ENCODE assay signal across 15 cellular contexts in the genomic region with DNA sequence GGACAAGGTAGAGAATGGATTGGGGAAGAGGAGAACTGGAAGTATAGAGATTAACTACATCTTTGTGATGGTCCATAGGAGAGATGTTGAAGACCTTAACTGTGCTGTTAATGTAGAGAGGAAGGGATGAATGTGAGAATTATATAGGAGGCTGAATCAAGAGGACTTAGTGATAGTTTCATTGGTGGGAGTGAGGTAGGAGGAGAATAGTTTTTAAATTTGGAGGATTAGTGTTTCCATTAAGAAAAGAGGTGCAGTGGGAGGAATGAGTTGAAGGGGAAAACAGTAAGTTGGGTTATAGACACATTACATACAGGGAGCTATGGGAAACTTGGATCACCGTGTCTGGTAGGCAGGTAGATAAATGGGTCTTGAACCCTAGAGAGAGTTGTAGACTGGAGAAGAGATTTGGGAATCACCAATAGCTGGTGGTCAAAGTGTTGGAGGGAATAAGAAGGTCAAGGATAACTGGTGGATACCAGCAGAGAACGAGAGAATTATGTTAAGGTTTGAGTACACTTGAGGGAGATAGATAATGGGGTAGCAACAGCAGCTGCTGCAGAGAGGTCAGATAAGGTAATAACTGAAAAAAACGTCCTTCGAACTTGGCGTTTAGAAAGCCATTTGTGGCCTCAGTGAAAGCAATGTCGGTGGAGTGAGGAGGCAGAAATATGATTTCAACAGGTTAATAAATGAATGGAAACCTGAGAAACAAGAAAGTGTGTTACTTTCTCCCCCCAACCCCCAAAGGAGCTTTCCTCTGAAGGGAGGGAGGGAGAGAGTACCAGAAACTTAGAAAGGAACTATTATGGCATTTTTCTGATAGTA. TPM values are rescaled to one million over a fixed set of nuclear protein-coding genes. Genes with fewer than 3 reads are reported as not detected.
DNase-seq lines count a peak whose midpoint lies in the region; ATAC-seq and TF ChIP-seq lines count a peak whose summit lies in the region.
"Had no signal": no experiment of that assay in that cellular context is flagged by ENCODE, and none has a peak within 500 bp of the region (broad histone marks: within the 10 kb centered on the region; RNA-seq: fewer than 3 reads in every experiment).

No MANE protein-coding gene starts in this region.

- no peak overlapping the region for H3K4me3 Mint-ChIP-seq in CD8-positive, alpha-beta T cell
- no peak overlapping the region for H3K4me3 Mint-ChIP-seq in brain

- peaks cover 24% of the 10 kb centered on the region for H3K36me3 Mint-ChIP-seq in CD8-positive, alpha-beta T cell
- H3K36me3 Mint-ChIP-seq in brain: peaks cover 9% of the 10 kb centered on the region

- peaks cover 14% of the 10 kb centered on the region for H3K4me1 ChIP-seq in CD8-positive, alpha-beta T cell (ENCODE audit: insufficient read depth, low read length)
- peaks cover 7% of the 10 kb centered on the region for H3K4me1 ChIP-seq in hepatocyte (ENCODE audit: insufficient read depth)

- no peaks in the 10 kb centered on the region for H3K9me2 ChIP-seq in hepatocyte (replicated peaks; ENCODE audit: insufficient read depth)

- no peaks in the 10 kb centered on the region for H4K20me1 ChIP-seq in hepatocyte (ENCODE audit: insufficient read depth, poor library complexity, severe bottlenecking)

- TF ChIP-seq CTCF in CD8-positive, alpha-beta T cell (IDR thresholded peaks at IDR 0.05): no peak
- no peak for TF ChIP-seq CTCF in brain (conservative IDR thresholded peaks at IDR 0.05)
- no peak for TF ChIP-seq CTCF in hepatocyte (IDR thresholded peaks at IDR 0.05; ENCODE audit: poor library complexity)

- no peak overlapping the region for H3K4me2 ChIP-seq in hepatocyte
- H3K4me2 ChIP-seq: BLaER1 treated with 17β-estradiol and CSF1 and Interleukin-3, amounts not matched to agents 10 nM and 100 nM had no signal

- H3K9me3 ChIP-seq in CD8-positive, alpha-beta T cell (ENCODE audit: low read length): no peaks in the 10 kb centered on the region
- no peaks in the 10 kb centered on the region for H3K9me3 ChIP-seq in hepatocyte (ENCODE audit: low read depth)
- H3K9me3 ChIP-seq: BLaER1 treated with 17β-estradiol and CSF1 and Interleukin-3, amounts not matched to agents 10 nM and 100 nM; ovary; tibial nerve had no signal

- H3K4me3 ChIP-seq in CD8-positive, alpha-beta T cell (ENCODE audit: low read depth, low read length): no peak overlapping the region
- H3K4me3 ChIP-seq in hepatocyte: no peak overlapping the region
- H3K4me3 ChIP-seq: BLaER1 treated with 17β-estradiol and CSF1 and Interleukin-3, amounts not matched to agents 10 nM and 100 nM; ovary; skin epidermis; tibial nerve had no signal

- H3K27ac Mint-ChIP-seq in CD8-positive, alpha-beta T cell: peak overlapping the region; percentile 73
- peak overlapping the region in 3 of 5 experiments; percentile 13 to 17 (median 15) for H3K27ac Mint-ChIP-seq in brain

- no peak for DNase-seq in CD8-positive, alpha-beta T cell
- peak; percentile 36 for DNase-seq in DMS79 (lab: John Stamatoyannopoulos, UW)
- peak; percentile 59 for DNase-seq in NCI-H82 (lab: John Stamatoyannopoulos, UW)
- no peak for DNase-seq in SKM-1 treated with dmso at 0.1 percent for 144 hours (lab: John Stamatoyannopoulos, UW; ENCODE audit: unreplicated experiment)
- no peak for DNase-seq in hepatocyte (ENCODE audit: low spot score)
- DNase-seq in NCI-H69 (lab: John Stamatoyannopoulos, UW): no peak
- DNase-seq: H7, MV-4-11, ovary had no signal

- no peaks in the 10 kb centered on the region for H3K36me3 ChIP-seq in CD8-positive, alpha-beta T cell (ENCODE audit: insufficient read depth, low read length)
- no peaks in the 10 kb centered on the region for H3K36me3 ChIP-seq in hepatocyte (replicated peaks; ENCODE audit: insufficient read depth, low read depth)
- H3K36me3 ChIP-seq: ovary had no signal

- no peak overlapping the region for H3K27ac ChIP-seq in CD8-positive, alpha-beta T cell (ENCODE audit: low read depth, low read length)
- H3K27ac ChIP-seq in hepatocyte: no peak overlapping the region
- H3K27ac ChIP-seq: BLaER1 treated with 17β-estradiol and CSF1 and Interleukin-3, amounts not matched to agents 10 nM and 100 nM; ovary; skin epidermis; tibial nerve had no signal

- CTCF ChIA-PET in CD8-positive, alpha-beta T cell (lab: Charles Lee): interaction anchor here (0.7 to 2.4 kb wide), 6 partner anchors 15 to 321 kb away, joined by 3 to 12 read pairs (median 4); partner anchors contain the start of gene PPIL1

- no peaks in the 10 kb centered on the region for H3K27me3 ChIP-seq in CD8-positive, alpha-beta T cell (ENCODE audit: insufficient read depth, low read length)
- no peaks in the 10 kb centered on the region for H3K27me3 ChIP-seq in hepatocyte
- H3K27me3 ChIP-seq: BLaER1 treated with 17β-estradiol and CSF1 and Interleukin-3, amounts not matched to agents 10 nM and 100 nM; ovary; tibial nerve had no signal

- H3K27me3 Mint-ChIP-seq in CD8-positive, alpha-beta T cell (ENCODE audit: low read depth): no peaks in the 10 kb centered on the region
- H3K27me3 Mint-ChIP-seq in brain: no peaks in the 10 kb centered on the region

- WGBS in hepatocyte (ENCODE audit: low lambda C conversion rate, missing lambda C conversion rate): 55% methylated on average over 6 of the region's 6 CpGs

- H2AFZ ChIP-seq in hepatocyte: no peak overlapping the region

- ATAC-seq in CD8-positive, alpha-beta T cell: no peak
- no peak for ATAC-seq in HG03045 (IDR thresholded peaks at IDR 0.05; ENCODE audit: unreplicated experiment)

- no peaks in the 10 kb centered on the region for H3K9me3 Mint-ChIP-seq in CD8-positive, alpha-beta T cell
- no peaks in the 10 kb centered on the region for H3K9me3 Mint-ChIP-seq in brain

- H3K79me2 ChIP-seq in hepatocyte: peaks cover 64% of the 10 kb centered on the region

- POLR2A ChIA-PET in CD8-positive, alpha-beta T cell (lab: Charles Lee): interaction anchor here (1.0 kb wide), 1 partner anchor 67 kb away, joined by 3 read pairs; no protein-coding TSS in a partner anchor

- H3K4me1 Mint-ChIP-seq in CD8-positive, alpha-beta T cell (ENCODE audit: low read depth): peaks cover 41% of the 10 kb centered on the region
- H3K4me1 Mint-ChIP-seq in brain: peaks cover 39% of the 10 kb centered on the region

- intact Hi-C loops in CD8-positive, alpha-beta T cell (cut with DNase I, micrococcal nuclease): loop anchor here in 1 of 2 experiments (10.0 kb wide), 1 partner anchor 2004 kb away; the partner anchor contains the start of genes ANKS1A and TAF11

RNA-seq across cellular contexts. Expression of gene C6orf89, which starts 3.1 kb away (rescaled TPM):
- total RNA-seq in CD8-positive, alpha-beta T cell: 10 to 100 TPM; 22.2 TPM
- 72.4 TPM for polyA plus RNA-seq in brain (ENCODE audit: insufficient read depth, low read depth, low replicate concordance)
- total RNA-seq in hepatocyte: 39.6 and 44.8 TPM in 2 replicates
- 39.2 and 45.2 TPM in 2 replicates for polyA plus RNA-seq in hepatocyte

RNA-seq across cellular contexts. Expression of gene PPIL1, which starts 14.3 kb away (rescaled TPM):
- total RNA-seq in CD8-positive, alpha-beta T cell: 1 to 10 TPM; 2.4 TPM
- polyA plus RNA-seq in brain (ENCODE audit: insufficient read depth, low read depth, low replicate concordance) (36.9 TPM), hepatocyte (42.6 and 51.7 TPM in 2 replicates)
- 52.3 and 53.0 TPM in 2 replicates for total RNA-seq in hepatocyte

RNA-seq across cellular contexts. Expression of gene CPNE5, which starts 49.6 kb away (rescaled TPM):
- under 1 TPM; 0.33 to 0.49 TPM for total RNA-seq in CD8-positive, alpha-beta T cell
- polyA plus RNA-seq in brain (ENCODE audit: insufficient read depth, low read depth, low replicate concordance): 22.9 TPM
- total RNA-seq in hepatocyte: 0.30 and 1.4 TPM in 2 replicates
- 0.55 and 1.2 TPM in 2 replicates for polyA plus RNA-seq in hepatocyte
- total RNA-seq: fibroblast of lung had no signal

Comparison
In these comparisons a context has a peak if more than half of its experiments do, and no peak if none do; other contexts are left out.
1. DNase-seq: peak in DMS79 (single experiment) and NCI-H82 (single experiment); none in CD8-positive, alpha-beta T cell (0 of 7), SKM-1 treated with dmso at 0.1 percent for 144 hours (single experiment), hepatocyte (single experiment) and NCI-H69 (single experiment).
2. RNA of gene PPIL1, which starts 14.3 kb away (total RNA-seq): 52.3 to 53.0 TPM in hepatocyte; 2.4 TPM in CD8-positive, alpha-beta T cell; every median in the first group is over 10 times any median in the second.